9 cellular contexts compared by ENCODE assay signal in the genomic region with DNA sequence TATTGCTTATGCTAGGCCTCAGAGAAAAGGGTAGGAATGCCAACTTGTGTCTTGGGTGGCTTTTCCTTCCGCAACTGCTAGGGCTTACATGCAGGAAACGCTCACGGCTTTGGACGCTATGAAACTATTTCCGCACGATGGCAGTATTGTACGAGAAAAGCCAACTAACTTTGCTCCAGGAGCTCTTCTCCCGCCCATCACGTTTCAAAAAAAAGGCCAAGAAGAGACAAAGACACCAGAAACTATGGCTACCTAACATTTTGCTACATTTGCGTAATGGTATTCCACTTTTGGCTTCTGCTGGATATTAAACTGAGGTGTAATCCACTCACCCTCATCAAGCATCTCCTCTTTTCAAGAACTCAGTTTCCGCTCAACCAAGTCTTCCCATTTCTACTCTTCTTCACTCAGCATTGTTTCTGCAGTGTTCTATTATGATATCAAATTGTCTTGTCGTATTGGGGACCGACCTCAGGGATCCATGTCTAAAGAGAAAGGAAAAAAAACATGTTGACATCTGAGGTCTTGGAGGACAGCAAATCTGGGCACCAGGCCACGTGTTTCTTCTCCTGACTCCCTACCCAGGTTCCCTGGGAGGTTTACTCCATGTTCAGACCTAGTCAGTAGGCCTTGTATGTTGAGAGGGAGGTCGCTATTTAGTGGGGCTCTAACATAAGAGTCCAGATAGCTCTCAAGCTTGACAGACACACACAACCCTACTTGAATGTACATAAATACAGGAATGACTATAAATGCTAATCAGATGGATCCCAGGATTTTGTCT.
DNase-seq lines count a peak whose midpoint lies in the region; ATAC-seq, FAIRE-seq and TF ChIP-seq lines count a peak whose summit lies in the region.
"Had no signal": no experiment of that assay in that cellular context is flagged by ENCODE, and none has a peak within 500 bp of the region (broad histone marks: within the 10 kb centered on the region; RNA-seq: fewer than 3 reads in every experiment).

No MANE protein-coding gene starts in this region.

- TF ChIP-seq RAD21 in liver (IDR thresholded peaks at IDR 0.05), result peak in 1 of 2 donors; percentile 92
- TF ChIP-seq RAD21 in HepG2 (CRISPR knock-in tag; IDR thresholded peaks at IDR 0.05), result no peak

- POLR2A ChIA-PET in HepG2 (lab: Yijun Ruan, JAX), result no interaction called here

- in situ Hi-C loops in HepG2 (cut with HindIII; ENCODE audit: extremely low pct_ligation_motif_present, low pct_unique_long_range_greater_than_20kb), result no loop called here

- no peak for FAIRE-seq in HepG2 (lab: Jason Lieb, UNC)

- H2AFZ ChIP-seq in HepG2 (ENCODE audit: low read length) (no peak overlapping the region), fibroblast of lung (ENCODE audit: low read length) (no peak overlapping the region)
- H2AFZ ChIP-seq: parathyroid adenoma had no signal

- H3K79me2 ChIP-seq in HepG2 (ENCODE audit: insufficient read depth, low read length), result no peaks in the 10 kb centered on the region
- no peaks in the 10 kb centered on the region for H3K79me2 ChIP-seq in fibroblast of lung (ENCODE audit: control insufficient read depth, insufficient read depth, low read length)
- H3K79me2 ChIP-seq: parathyroid adenoma had no signal

- no peak overlapping the region for H3K9ac ChIP-seq in liver (ENCODE audit: low read depth in 1 of 2, low read length in 2 of 2)
- no peak overlapping the region for H3K9ac ChIP-seq in HepG2 (ENCODE audit: insufficient read depth, low read depth, low read length)
- no peak overlapping the region for H3K9ac ChIP-seq in fibroblast of lung (ENCODE audit: insufficient read depth, low read length)
- H3K9ac ChIP-seq: parathyroid adenoma had no signal

- no peaks in the 10 kb centered on the region for H3K36me3 ChIP-seq in liver (ENCODE audit: control insufficient read depth in 4 of 4, insufficient read depth in 3 of 4, low read depth in 1 of 4, low read length in 3 of 4)
- peaks cover 4 to 8% of the 10 kb centered on the region in 2 experiments; a peak in 4 of 5 replicates for H3K36me3 ChIP-seq in HepG2 (replicated peaks in 1 of 2; ENCODE audit: control insufficient read depth in 1 of 2, insufficient read depth in 2 of 2, low read length in 2 of 2)
- H3K36me3 ChIP-seq in fibroblast of lung (ENCODE audit: control insufficient read depth, insufficient read depth, low read length), result no peaks in the 10 kb centered on the region
- no peaks in the 10 kb centered on the region for H3K36me3 ChIP-seq in aorta (ENCODE audit: control insufficient read depth in 1 of 2, insufficient read depth in 2 of 2, low read length in 1 of 2)

- no peak for TF ChIP-seq POLR2A in HepG2 (IDR thresholded peaks at IDR 0.05; ENCODE audit: insufficient read depth in 1 of 2, low read depth in 2 of 2, low read length in 2 of 2)

- TF ChIP-seq CTCF in liver (IDR thresholded peaks at IDR 0.05; ENCODE audit: low read depth, low read length, missing input control), result peak; percentile 46
- no peak for TF ChIP-seq CTCF in HepG2 (CRISPR knock-in tag; IDR thresholded peaks at IDR 0.05)
- no peak for TF ChIP-seq CTCF in fibroblast of lung (conservative IDR thresholded peaks at IDR 0.05 in 1 of 2, IDR thresholded peaks at IDR 0.05 in 1 of 2; ENCODE audit: low read depth in 1 of 2, low read length in 2 of 2)

- intact Hi-C loops in HepG2 (cut with micrococcal nuclease; ENCODE audit: unreplicated experiment), result no loop called here
- intact Hi-C loops in aorta (cut with DNase I), result no loop called here

- H3K4me3 ChIP-seq in liver (ENCODE audit: low read depth in 1 of 3, low read length in 3 of 3), result peak overlapping the region in 2 of 3 donors; percentile 15 to 51
- H3K4me3 ChIP-seq in HepG2 (replicated peaks in 1 of 3; ENCODE audit: insufficient read depth in 1 of 3, low read depth in 2 of 3, low read length in 3 of 3), result no peak overlapping the region
- H3K4me3 ChIP-seq in fibroblast of lung (replicated peaks in 1 of 4; ENCODE audit: control extremely low read depth in 1 of 4, insufficient read depth in 1 of 4, low read depth in 3 of 4, low read length in 4 of 4), result no peak overlapping the region
- no peak overlapping the region for H3K4me3 ChIP-seq in aorta (ENCODE audit: low read length in 2 of 2)

- H4K20me1 ChIP-seq in HepG2 (ENCODE audit: insufficient read depth, low read length) (no peaks in the 10 kb centered on the region), fibroblast of lung (ENCODE audit: control insufficient read depth, extremely low read depth, insufficient read depth, low read length) (no peaks in the 10 kb centered on the region)

- WGBS in liver, result 94% methylated on average over 15 of the region's 15 CpGs
- WGBS in HepG2 (ENCODE audit: low lambda C conversion rate), result 97% methylated on average over 11 of the region's 15 CpGs
- 54 to 95% methylated on average over 15 of the region's 15 CpGs for WGBS in aorta, 2 donors

- TF ChIP-seq EP300 in HepG2 (IDR thresholded peaks at IDR 0.05; ENCODE audit: low read depth in 2 of 2, low read length in 2 of 2), result no peak
- no peak for TF ChIP-seq EP300 in HepG2 (CRISPR knock-in tag; IDR thresholded peaks at IDR 0.05; ENCODE audit: borderline replicate concordance)

- CTCF ChIA-PET in HepG2 (lab: Yijun Ruan, JAX; ENCODE audit: low intra/inter-chr PET ratio, low total read pairs), result no interaction called here

- H3K4me2 ChIP-seq in HepG2 (ENCODE audit: low read depth, low read length) (no peak overlapping the region), fibroblast of lung (ENCODE audit: extremely low read depth, insufficient read depth, low read length) (peak overlapping the region; percentile 32)

- DNase-seq in HepG2 (ENCODE audit: low spot score), result no peak
- DNase-seq in NOMO-1 (lab: John Stamatoyannopoulos, UW; ENCODE audit: unreplicated experiment in 2 of 2), result peak; percentile 69 to 82
- peak in 1 of 2 donors; percentile 75 for DNase-seq in fibroblast of lung (ENCODE audit: low read depth in 2 of 2)
- DNase-seq in aorta, result peak in 1 of 2 donors; percentile 72
- no peak for DNase-seq in HUDEP-2 (lab: John Stamatoyannopoulos, UW; ENCODE audit: unreplicated experiment in 76 of 76)
- no peak for DNase-seq in NCI-H2171 (lab: John Stamatoyannopoulos, UW)

- peak overlapping the region in 1 of 2 donors; percentile 25 for H3K27ac ChIP-seq in liver (ENCODE audit: low read depth in 1 of 2, low read length in 2 of 2)
- no peak overlapping the region for H3K27ac ChIP-seq in HepG2 (ENCODE audit: extremely low read length, insufficient read depth, low read length)
- no peak overlapping the region for H3K27ac ChIP-seq in fibroblast of lung (ENCODE audit: insufficient read depth, low read length)
- no peak overlapping the region for H3K27ac ChIP-seq in aorta (ENCODE audit: low read depth in 1 of 2, low read length in 2 of 2)
- H3K27ac ChIP-seq: parathyroid adenoma had no signal

- H3K4me1 ChIP-seq in liver (ENCODE audit: control insufficient read depth in 4 of 4, insufficient read depth in 4 of 4, low read length in 3 of 4), result peaks cover 0 to 20% (median 15%) of the 10 kb centered on the region in 4 donors
- no peaks in the 10 kb centered on the region for H3K4me1 ChIP-seq in HepG2 (ENCODE audit: insufficient read depth, low read length)
- no peaks in the 10 kb centered on the region for H3K4me1 ChIP-seq in fibroblast of lung (ENCODE audit: control insufficient read depth, extremely low read depth, insufficient read depth, low read length)
- no peaks in the 10 kb centered on the region for H3K4me1 ChIP-seq in aorta (ENCODE audit: control insufficient read depth in 1 of 2, insufficient read depth in 2 of 2, low read length in 2 of 2)
- H3K4me1 ChIP-seq: parathyroid adenoma had no signal

- no peaks in the 10 kb centered on the region for H3K27me3 ChIP-seq in liver (ENCODE audit: control insufficient read depth in 4 of 4, insufficient read depth in 4 of 4, low read length in 3 of 4)
- no peaks in the 10 kb centered on the region for H3K27me3 ChIP-seq in HepG2 (ENCODE audit: control insufficient read depth in 1 of 2, insufficient read depth in 2 of 2, low read length in 2 of 2)
- H3K27me3 ChIP-seq in fibroblast of lung (ENCODE audit: control insufficient read depth, insufficient read depth, low read length), result no peaks in the 10 kb centered on the region
- no peaks in the 10 kb centered on the region for H3K27me3 ChIP-seq in aorta (ENCODE audit: control insufficient read depth in 1 of 2, insufficient read depth in 2 of 2, low read length in 1 of 2)

- H3K9me3 ChIP-seq in liver (ENCODE audit: control insufficient read depth in 4 of 4, low read length in 3 of 4), result no peaks in the 10 kb centered on the region
- no peaks in the 10 kb centered on the region for H3K9me3 ChIP-seq in HepG2 (ENCODE audit: low read length)
- no peaks in the 10 kb centered on the region for H3K9me3 ChIP-seq in fibroblast of lung (ENCODE audit: control insufficient read depth, insufficient read depth, low read depth, low read length)
- no peaks in the 10 kb centered on the region for H3K9me3 ChIP-seq in aorta (ENCODE audit: control insufficient read depth, low read length)

- no TSS peak for BruUV-seq in HepG2 (replicated peaks; lab: Mats Ljungman, UMichigan)

- no peak for ATAC-seq in HepG2
- ATAC-seq in aorta (ENCODE audit: low FRiP score), result peak; percentile 81
- ATAC-seq in GM21528 (IDR thresholded peaks at IDR 0.05; ENCODE audit: low FRiP score, unreplicated experiment), result no peak

TF ChIP-seq in liver, 16 proteins besides CTCF, POLR2A, EP300 and RAD21:
- TF ChIP-seq, protein P1, sequence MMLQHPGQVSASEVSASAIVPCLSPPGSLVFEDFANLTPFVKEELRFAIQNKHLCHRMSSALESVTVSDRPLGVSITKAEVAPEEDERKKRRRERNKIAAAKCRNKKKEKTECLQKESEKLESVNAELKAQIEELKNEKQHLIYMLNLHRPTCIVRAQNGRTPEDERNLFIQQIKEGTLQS (IDR thresholded peaks at IDR 0.05), result peak; percentile 75
- TF ChIP-seq SP1 (IDR thresholded peaks at IDR 0.05), result peak; percentile 56
- TF ChIP-seq, protein P2, sequence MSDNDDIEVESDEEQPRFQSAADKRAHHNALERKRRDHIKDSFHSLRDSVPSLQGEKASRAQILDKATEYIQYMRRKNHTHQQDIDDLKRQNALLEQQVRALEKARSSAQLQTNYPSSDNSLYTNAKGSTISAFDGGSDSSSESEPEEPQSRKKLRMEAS (IDR thresholded peaks at IDR 0.05), result no peak
TF ChIP-seq in liver: peak in this region for 2.

TF ChIP-seq in HepG2, 621 proteins besides CTCF, POLR2A, EP300 and RAD21:
- TF ChIP-seq ZFX (CRISPR knock-in tag; IDR thresholded peaks at IDR 0.05; ENCODE audit: low read depth) (no peak), ARNTL (CRISPR knock-in tag; IDR thresholded peaks at IDR 0.05) (no peak), ZNF256 (CRISPR knock-in tag; conservative IDR thresholded peaks at IDR 0.05) (no peak), ZNF124 (CRISPR knock-in tag; IDR thresholded peaks at IDR 0.05) (no peak), ELF1 (CRISPR knock-in tag; IDR thresholded peaks at IDR 0.05) (no peak), PLRG1 (conservative IDR thresholded peaks at IDR 0.05) (no peak), NR3C1 (CRISPR knock-in tag; IDR thresholded peaks at IDR 0.05) (no peak), NFE2 (CRISPR knock-in tag; IDR thresholded peaks at IDR 0.05) (no peak), ZNF605 (CRISPR knock-in tag; IDR thresholded peaks at IDR 0.05) (no peak), SP1 (IDR thresholded peaks at IDR 0.05) (no peak), SP1 (CRISPR knock-in tag; IDR thresholded peaks at IDR 0.05) (no peak)
TF ChIP-seq in HepG2: peak in this region for 0.

Comparison
In these comparisons a context has a peak if more than half of its experiments do, and no peak if none do; other contexts are left out.
1. H3K4me3 ChIP-seq: peak in liver (2 of 3); none in HepG2 (0 of 3), fibroblast of lung (0 of 4) and aorta (0 of 2).
2. DNase-seq: peak in NOMO-1 (2 of 2); none in HepG2 (single experiment), HUDEP-2 (0 of 76) and NCI-H2171 (single experiment).